ENCODE assay signal across 9 cellular contexts in genomic region chr9:77981332-77981731, GRCh38. TPM values are rescaled to one million over a fixed set of nuclear protein-coding genes. Genes with fewer than 3 reads are reported as not detected.
A peak's percentile ranks its signal among the peaks of the same experiment; 100 is the strongest.
DNase-seq lines count a peak whose midpoint lies in the region; ATAC-seq, FAIRE-seq and TF ChIP-seq lines count a peak whose summit lies in the region.
"Had no signal": no experiment of that assay in that cellular context is flagged by ENCODE, and none has a peak within 500 bp of the region (broad histone marks: within the 10 kb centered on the region; RNA-seq: fewer than 3 reads in every experiment).

No MANE protein-coding gene starts in this region.

- peaks cover 36 to 81% (median 78%) of the 10 kb centered on the region in 4 donors for H3K4me1 Mint-ChIP-seq in naive thymus-derived CD8-positive, alpha-beta T cell

- peak overlapping the region; percentile 32 to 75 (median 58) for H3K4me3 Mint-ChIP-seq in naive thymus-derived CD8-positive, alpha-beta T cell
- H3K4me3 Mint-ChIP-seq: IgD-negative memory B cell had no signal

- H3K36me3 Mint-ChIP-seq in naive thymus-derived CD8-positive, alpha-beta T cell = peaks cover 0 to 3% (median 0%) of the 10 kb centered on the region in 3 donors

- H3K27me3 Mint-ChIP-seq in naive thymus-derived CD8-positive, alpha-beta T cell = no peaks in the 10 kb centered on the region

- no peak overlapping the region for H3K4me3 ChIP-seq in choroid plexus epithelial cell (ENCODE audit: low read depth, low read length)

- ATAC-seq in GM19351 (IDR thresholded peaks at IDR 0.05; ENCODE audit: unreplicated experiment) = peak; percentile 62
- peak in 1 of 2 donors; percentile 33 for ATAC-seq in naive thymus-derived CD8-positive, alpha-beta T cell

- POLR2A ChIA-PET in naive thymus-derived CD8-positive, alpha-beta T cell (lab: Charles Lee) = interaction anchor here (3.3 kb wide), 1 partner anchor 50 kb away, joined by 16 read pairs; the partner anchor contains the start of gene GNAQ

- DNase-seq in NCI-H460 (ENCODE audit: extremely low read depth, low read depth) (peak; percentile 31), choroid plexus epithelial cell (ENCODE audit: low read depth) (peak; percentile 61), NCI-H1105 (lab: John Stamatoyannopoulos, UW) (no peak), frontal cortex (ENCODE audit: low spot score in 2 of 2) (no peak), NCI-H1436 (lab: John Stamatoyannopoulos, UW) (no peak)
- DNase-seq in naive thymus-derived CD8-positive, alpha-beta T cell = no peak
- no peak for DNase-seq in activated effector memory CD4-positive, alpha-beta T cell treated with anti-CD3 and anti-CD28 coated beads, Interleukin-2, amount 50 U/mL, for 16 hours

- TF ChIP-seq CTCF in choroid plexus epithelial cell (conservative IDR thresholded peaks at IDR 0.05; ENCODE audit: low read depth, low read length) = peak; percentile 2

- no peak for FAIRE-seq in frontal cortex (lab: Jason Lieb, UNC)

- peak overlapping the region in 9 of 10 donors; percentile 29 to 88 (median 76) for H3K27ac Mint-ChIP-seq in naive thymus-derived CD8-positive, alpha-beta T cell

- H3K9me3 Mint-ChIP-seq in naive thymus-derived CD8-positive, alpha-beta T cell = no peaks in the 10 kb centered on the region
- H3K9me3 Mint-ChIP-seq: IgD-negative memory B cell had no signal

RNA-seq across cellular contexts. Expression of gene GNAQ, which starts 50.3 kb away (rescaled TPM):
- total RNA-seq in NCI-H460 (2014; rRNA removed; shearing (Covaris generic)) = 28.6 and 29.2 TPM in 2 replicates
- 10.3 and 17.5 TPM in 2 replicates for polyA plus RNA-seq in NCI-H460 (2014; cell fraction: nucleus; rRNA removed)
- total RNA-seq in naive thymus-derived CD8-positive, alpha-beta T cell = 10 to 100 TPM; 33.3 to 40.0 TPM
- 10 to 100 TPM in 1 of 3 donors, 1 to 10 TPM in 2; 6.9 to 15.6 (median 9.9) TPM for polyA plus RNA-seq in naive thymus-derived CD8-positive, alpha-beta T cell
- 172 TPM for total RNA-seq in frontal cortex

Comparison
In these comparisons a context has a peak if more than half of its experiments do, and no peak if none do; other contexts are left out.
1. DNase-seq: peak in NCI-H460 (single experiment) and choroid plexus epithelial cell (single experiment); none in naive thymus-derived CD8-positive, alpha-beta T cell (0 of 10), NCI-H1105 (single experiment), frontal cortex (0 of 2), activated effector memory CD4-positive, alpha-beta T cell treated with anti-CD3 and anti-CD28 coated beads, Interleukin-2, amount 50 U/mL, for 16 hours (single experiment) and NCI-H1436 (single experiment).